Comparison of ENCODE assay signal across 15 cellular contexts in genomic region chr20:63362426-63363009, GRCh38. TPM values are rescaled to one million over a fixed set of nuclear protein-coding genes. Genes with fewer than 3 reads are reported as not detected.
DNase-seq lines count a peak whose midpoint lies in the region; ATAC-seq and TF ChIP-seq lines count a peak whose summit lies in the region.
"Had no signal": no experiment of that assay in that cellular context is flagged by ENCODE, and none has a peak within 500 bp of the region (broad histone marks: within the 10 kb centered on the region; RNA-seq: fewer than 3 reads in every experiment).

No MANE protein-coding gene starts in this region.

- intact Hi-C loops in right cardiac atrium (cut with DNase I), result no loop called here
- intact Hi-C loops in sigmoid colon (cut with DNase I), result no loop called here

- no peaks in the 10 kb centered on the region for H4K20me1 ChIP-seq in GM23338 (replicated peaks; ENCODE audit: insufficient read depth)

- no peaks in the 10 kb centered on the region for H3K4me1 ChIP-seq in GM23338 (ENCODE audit: insufficient read depth)
- H3K4me1 ChIP-seq in RWPE2 (ENCODE audit: insufficient read depth, poor library complexity, severe bottlenecking), result no peaks in the 10 kb centered on the region
- H3K4me1 ChIP-seq in right cardiac atrium (ENCODE audit: control insufficient read depth, insufficient read depth, low read length), result no peaks in the 10 kb centered on the region
- H3K4me1 ChIP-seq in sigmoid colon, result peaks cover 0 to 11% (median 8%) of the 10 kb centered on the region in 4 donors
- H3K4me1 ChIP-seq: HAP-1 had no signal

- H3K9me3 Mint-ChIP-seq in GM23338, result no peaks in the 10 kb centered on the region
- no peaks in the 10 kb centered on the region for H3K9me3 Mint-ChIP-seq in neural crest cell
- no peaks in the 10 kb centered on the region for H3K9me3 Mint-ChIP-seq in activated naive CD8-positive, alpha-beta T cell treated with anti-CD3 and anti-CD28 coated beads for 36 hours
- peaks cover 0 to 5% (median 0%) of the 10 kb centered on the region in 9 donors for H3K9me3 Mint-ChIP-seq in naive thymus-derived CD8-positive, alpha-beta T cell

- H3K36me3 ChIP-seq in GM23338 (ENCODE audit: insufficient read depth) (no peaks in the 10 kb centered on the region), RWPE2 (ENCODE audit: low read depth) (no peaks in the 10 kb centered on the region), sigmoid colon (no peaks in the 10 kb centered on the region)
- H3K36me3 ChIP-seq: HAP-1 had no signal

- TF ChIP-seq CTCF in GM23338 (conservative IDR thresholded peaks at IDR 0.05; ENCODE audit: low read depth in 2 of 2), result 0 out of 4 replicates have a peak, but pooled peaks of 1 of the 2 experiments have one; percentile 19
- TF ChIP-seq CTCF in RWPE2 (IDR thresholded peaks at IDR 0.05; ENCODE audit: poor library complexity, severe bottlenecking), result no peak
- no peak for TF ChIP-seq CTCF in neural crest cell (conservative IDR thresholded peaks at IDR 0.05)
- TF ChIP-seq CTCF in sigmoid colon (IDR thresholded peaks at IDR 0.05), result no peak

- POLR2A ChIA-PET in naive thymus-derived CD8-positive, alpha-beta T cell (lab: Charles Lee), result no interaction called here

- no peaks in the 10 kb centered on the region; the same call in 2 of the 3 replicates for H3K36me3 Mint-ChIP-seq in GM23338 (ENCODE audit: low read depth)
- no peaks in the 10 kb centered on the region for H3K36me3 Mint-ChIP-seq in neural crest cell (ENCODE audit: low read depth)
- H3K36me3 Mint-ChIP-seq in activated naive CD8-positive, alpha-beta T cell treated with anti-CD3 and anti-CD28 coated beads for 36 hours, result no peaks in the 10 kb centered on the region
- H3K36me3 Mint-ChIP-seq in naive thymus-derived CD8-positive, alpha-beta T cell, result no peaks in the 10 kb centered on the region
- H3K36me3 Mint-ChIP-seq: CD14-positive monocyte had no signal

- H3K27ac ChIP-seq in GM23338 (ENCODE audit: low read depth), result no peak overlapping the region
- no peak overlapping the region for H3K27ac ChIP-seq in RWPE2 (ENCODE audit: poor library complexity, severe bottlenecking)
- no peak overlapping the region for H3K27ac ChIP-seq in right cardiac atrium (ENCODE audit: low read length)
- no peak overlapping the region for H3K27ac ChIP-seq in sigmoid colon
- H3K27ac ChIP-seq: PC-9 had no signal

- no peaks in the 10 kb centered on the region for H3K9me2 ChIP-seq in GM23338 (ENCODE audit: insufficient read depth)

- peak overlapping the region; percentile 84 for H3K4me2 ChIP-seq in GM23338
- H3K4me2 ChIP-seq: PC-9 had no signal

- DNase-seq in GM23338 (ENCODE audit: low spot score) (no peak), RWPE2 (ENCODE audit: low spot score) (no peak), right cardiac atrium (peak in 2 of 3 donors; percentile 6 to 25), neural crest cell (ENCODE audit: low read depth, low spot score) (no peak), sigmoid colon (no peak)
- DNase-seq in activated naive CD8-positive, alpha-beta T cell treated with anti-CD3 and anti-CD28 coated beads for 36 hours, result no peak
- no peak for DNase-seq in naive thymus-derived CD8-positive, alpha-beta T cell
- DNase-seq: AML-193, KG1, NCI-H2029 treated with DMSO at 0.1 percent for 48 hours, PC-9 had no signal

- H3K4me3 ChIP-seq in GM23338 (no peak overlapping the region), RWPE2 (ENCODE audit: severe bottlenecking) (no peak overlapping the region), right cardiac atrium (ENCODE audit: low read length) (no peak overlapping the region), sigmoid colon (no peak overlapping the region)
- H3K4me3 ChIP-seq: HAP-1, PC-9 had no signal

- H3K27me3 ChIP-seq in GM23338 (ENCODE audit: insufficient read depth), result peaks cover 18% of the 10 kb centered on the region
- peaks cover 80% of the 10 kb centered on the region for H3K27me3 ChIP-seq in RWPE2 (ENCODE audit: insufficient read depth, poor library complexity, severe bottlenecking)
- no peaks in the 10 kb centered on the region for H3K27me3 ChIP-seq in right cardiac atrium (ENCODE audit: control insufficient read depth, insufficient read depth)
- peaks cover 27 to 85% (median 61%) of the 10 kb centered on the region in 3 donors for H3K27me3 ChIP-seq in sigmoid colon

- H3K9me3 ChIP-seq in RWPE2 (ENCODE audit: severe bottlenecking) (no peaks in the 10 kb centered on the region), right cardiac atrium (ENCODE audit: control insufficient read depth, low read length) (no peaks in the 10 kb centered on the region), sigmoid colon (no peaks in the 10 kb centered on the region)
- H3K9me3 ChIP-seq: HAP-1 had no signal

- WGBS in right cardiac atrium, result 69% methylated on average over 16 of the region's 16 CpGs
- 45 to 66% methylated on average over 16 of the region's 16 CpGs for WGBS in sigmoid colon, 2 donors

- H3K27me3 Mint-ChIP-seq in GM23338 (ENCODE audit: insufficient read depth, low read depth, poor library complexity) (peaks cover 26% of the 10 kb centered on the region), neural crest cell (ENCODE audit: low read depth) (peaks cover 26% of the 10 kb centered on the region)
- H3K27me3 Mint-ChIP-seq in activated naive CD8-positive, alpha-beta T cell treated with anti-CD3 and anti-CD28 coated beads for 36 hours, result peaks cover 46% of the 10 kb centered on the region
- peaks cover 8 to 60% (median 16%) of the 10 kb centered on the region in 5 donors for H3K27me3 Mint-ChIP-seq in naive thymus-derived CD8-positive, alpha-beta T cell

- H2AFZ ChIP-seq in GM23338, result peak overlapping the region; percentile 85
- H2AFZ ChIP-seq: PC-9 had no signal

- no peak for TF ChIP-seq POLR2A in sigmoid colon (IDR thresholded peaks at IDR 0.05)

- H3K27ac Mint-ChIP-seq in GM23338 (no peak overlapping the region), neural crest cell (ENCODE audit: unreplicated experiment) (no peak overlapping the region)
- H3K27ac Mint-ChIP-seq in activated naive CD8-positive, alpha-beta T cell treated with anti-CD3 and anti-CD28 coated beads for 36 hours, result no peak overlapping the region
- H3K27ac Mint-ChIP-seq in naive thymus-derived CD8-positive, alpha-beta T cell, result peak overlapping the region in 1 of 10 donors; percentile 49
- H3K27ac Mint-ChIP-seq: CD14-positive monocyte had no signal

- no peaks in the 10 kb centered on the region for H3K79me2 ChIP-seq in GM23338 (replicated peaks; ENCODE audit: insufficient read depth)

- peak overlapping the region; percentile 63 for H3K4me3 Mint-ChIP-seq in GM23338
- H3K4me3 Mint-ChIP-seq in neural crest cell, result peak overlapping the region; percentile 74
- no peak overlapping the region for H3K4me3 Mint-ChIP-seq in activated naive CD8-positive, alpha-beta T cell treated with anti-CD3 and anti-CD28 coated beads for 36 hours
- peak overlapping the region in 3 of 10 donors; percentile 11 to 65 (median 53) for H3K4me3 Mint-ChIP-seq in naive thymus-derived CD8-positive, alpha-beta T cell

- no peak for ATAC-seq in GM23338
- ATAC-seq in RWPE2 (ENCODE audit: low read depth), result 0 out of 3 replicates have a peak, but pooled peaks have one; percentile 1
- ATAC-seq in right cardiac atrium, result no peak
- ATAC-seq in HG02981 (IDR thresholded peaks at IDR 0.05; ENCODE audit: unreplicated experiment), result no peak
- no peak for ATAC-seq in naive thymus-derived CD8-positive, alpha-beta T cell

- no peaks in the 10 kb centered on the region for H3F3A ChIP-seq in GM23338 (replicated peaks; ENCODE audit: low read depth)

- peaks cover 14% of the 10 kb centered on the region for H3K4me1 Mint-ChIP-seq in GM23338
- peaks cover 26% of the 10 kb centered on the region for H3K4me1 Mint-ChIP-seq in neural crest cell
- H3K4me1 Mint-ChIP-seq in activated naive CD8-positive, alpha-beta T cell treated with anti-CD3 and anti-CD28 coated beads for 36 hours, result no peaks in the 10 kb centered on the region
- H3K4me1 Mint-ChIP-seq in naive thymus-derived CD8-positive, alpha-beta T cell, result peaks cover 0 to 10% (median 4%) of the 10 kb centered on the region in 4 donors
- H3K4me1 Mint-ChIP-seq: CD14-positive monocyte had no signal

- no peak for TF ChIP-seq EP300 in sigmoid colon (IDR thresholded peaks at IDR 0.05)

TF ChIP-seq in GM23338, 12 proteins besides CTCF, POLR2A, EP300 and RAD21 (continues in another document):
- no peak for TF ChIP-seq REST (IDR thresholded peaks at IDR 0.05; ENCODE audit: unreplicated experiment)
- TF ChIP-seq POLR2AphosphoS5 (IDR thresholded peaks at IDR 0.05; ENCODE audit: low read depth), result no peak
- TF ChIP-seq CREB1 (CRISPR knock-in tag; IDR thresholded peaks at IDR 0.05; ENCODE audit: low read depth), result no peak

RNA-seq across cellular contexts. Expression of gene CHRNA4, which starts 1.4 kb away (rescaled TPM):
- total RNA-seq in GM23338 (2014; rRNA removed; shearing (Covaris generic)), result 1.9 and 3.9 TPM in 2 replicates
- polyA plus RNA-seq in GM23338 (2016; fragmentation: Nextera tagmentation; extraction: Ambion mirVana), result 2.1 and 2.7 TPM in 2 replicates
- under 1 TPM in 3 of 4 donors, not detected in 1; 0.17 to 0.54 (median 0.38) TPM for total RNA-seq in right cardiac atrium
- polyA plus RNA-seq in right cardiac atrium, result 0.02 TPM
- 5.4 and 6.3 TPM in 2 replicates for total RNA-seq in neural crest cell
- total RNA-seq in sigmoid colon, result 1 to 10 TPM in 1 of 4 donors, not detected in 3; 1.1 TPM
- under 1 TPM in 1 of 3 donors, not detected in 2; 0.07 TPM for polyA plus RNA-seq in sigmoid colon
- total RNA-seq in activated naive CD8-positive, alpha-beta T cell treated with anti-CD3 and anti-CD28 coated beads for 36 hours, result not detected
- total RNA-seq in naive thymus-derived CD8-positive, alpha-beta T cell, result not detected
- polyA plus RNA-seq in naive thymus-derived CD8-positive, alpha-beta T cell, result not detected
- total RNA-seq: NCI-H460, PC-9 had no signal
- polyA plus RNA-seq: CD14-positive monocyte had no signal

Comparison
In these comparisons a context has a peak if more than half of its experiments do, and no peak if none do; other contexts are left out.
1. DNase-seq: peak in right cardiac atrium (2 of 3); none in GM23338 (single experiment), RWPE2 (single experiment), neural crest cell (single experiment), sigmoid colon (single experiment), activated naive CD8-positive, alpha-beta T cell treated with anti-CD3 and anti-CD28 coated beads for 36 hours (single experiment) and naive thymus-derived CD8-positive, alpha-beta T cell (0 of 10).